18 cellular contexts compared by ENCODE assay signal in genomic region chr9:136795027-136795402, GRCh38. TPM values are rescaled to one million over a fixed set of nuclear protein-coding genes. Genes with fewer than 3 reads are reported as not detected.
"Had no signal": no experiment of that assay in that cellular context is flagged by ENCODE, and none has a peak within 500 bp of the region (broad histone marks: within the 10 kb centered on the region; RNA-seq: fewer than 3 reads in every experiment).

No MANE protein-coding gene starts in this region.

- H3K9me3 ChIP-seq: esophagus squamous epithelium, spleen, transverse colon had no signal

- H3K27ac ChIP-seq: esophagus squamous epithelium, spleen had no signal

- ATAC-seq: activated CD4-positive, CD25-positive, alpha-beta regulatory T cell treated with anti-CD3 and anti-CD28 coated beads, Interleukin-2, amount 50 U/mL, for 24 hours; sciatic nerve had no signal

- DNase-seq: activated effector memory CD4-positive, alpha-beta T cell treated with Interleukin-2 at 50 U/mL for 16 hours; amygdala; esophagus squamous epithelium; foreskin fibroblast; islet precursor cell; nucleus accumbens; spleen; stimulated activated CD4-positive, alpha-beta T cell treated with anti-CD3 and anti-CD28 coated beads, Interleukin-1b, Interleukin-23, amount 100 ng/mL, for 48 hours; stimulated activated naive CD4-positive, alpha-beta T cell; substantia nigra; T-helper 2 cell; transverse colon had no signal

- H3K4me3 ChIP-seq: esophagus squamous epithelium, spleen, transverse colon had no signal

- H3K36me3 ChIP-seq: transverse colon had no signal

RNA-seq across cellular contexts. Expression of gene LCN15, which starts 30.7 kb away (rescaled TPM):
- total RNA-seq: bronchial epithelial cell, esophagus squamous epithelium, liver, progenitor cell of endocrine pancreas, sciatic nerve had no signal
- polyA plus RNA-seq: liver, spleen had no signal

RNA-seq across cellular contexts. Expression of gene LCN8, which starts 37.0 kb away (rescaled TPM):
- total RNA-seq: bronchial epithelial cell, esophagus squamous epithelium, liver, mesenteric fat pad, progenitor cell of endocrine pancreas, sciatic nerve, transverse colon had no signal
- polyA plus RNA-seq: liver had no signal
